Comparison of ENCODE assay signal across 1 cellular context in the genomic region with DNA sequence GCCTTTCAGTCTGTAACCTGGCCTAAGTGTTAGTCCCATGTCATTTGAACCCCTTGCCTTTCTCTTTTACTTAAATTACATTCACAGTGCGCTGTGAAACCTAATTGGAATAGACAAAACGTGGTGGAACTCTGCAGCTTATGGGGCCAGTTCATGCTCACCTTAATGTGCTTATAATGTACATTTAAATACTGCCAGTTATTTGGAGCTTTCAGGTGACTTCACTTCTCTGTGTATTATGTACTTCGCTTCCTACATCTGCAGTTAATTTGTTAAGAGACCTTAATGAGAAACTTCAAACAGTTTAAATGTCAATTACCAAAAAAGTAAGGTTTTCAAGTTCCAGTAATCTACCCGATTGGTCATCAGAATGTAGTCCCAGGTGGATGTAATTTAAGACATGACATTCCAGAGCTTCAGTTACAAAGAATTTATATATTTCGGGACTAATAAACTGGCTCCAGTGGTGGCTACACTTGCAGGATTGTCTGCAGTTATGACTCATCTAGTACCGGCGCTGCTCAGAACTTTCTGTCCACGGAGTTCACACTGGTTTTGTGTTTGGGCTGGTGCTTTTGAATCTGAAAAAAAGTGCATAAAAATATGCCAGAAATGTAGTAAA.
TF ChIP-seq lines count a peak whose summit lies in the region.

No MANE protein-coding gene starts in this region.

TF ChIP-seq in HEK293, 187 proteins besides CTCF, POLR2A, EP300 and RAD21 (continued from another document and continues in another):
- TF ChIP-seq, protein P1, sequence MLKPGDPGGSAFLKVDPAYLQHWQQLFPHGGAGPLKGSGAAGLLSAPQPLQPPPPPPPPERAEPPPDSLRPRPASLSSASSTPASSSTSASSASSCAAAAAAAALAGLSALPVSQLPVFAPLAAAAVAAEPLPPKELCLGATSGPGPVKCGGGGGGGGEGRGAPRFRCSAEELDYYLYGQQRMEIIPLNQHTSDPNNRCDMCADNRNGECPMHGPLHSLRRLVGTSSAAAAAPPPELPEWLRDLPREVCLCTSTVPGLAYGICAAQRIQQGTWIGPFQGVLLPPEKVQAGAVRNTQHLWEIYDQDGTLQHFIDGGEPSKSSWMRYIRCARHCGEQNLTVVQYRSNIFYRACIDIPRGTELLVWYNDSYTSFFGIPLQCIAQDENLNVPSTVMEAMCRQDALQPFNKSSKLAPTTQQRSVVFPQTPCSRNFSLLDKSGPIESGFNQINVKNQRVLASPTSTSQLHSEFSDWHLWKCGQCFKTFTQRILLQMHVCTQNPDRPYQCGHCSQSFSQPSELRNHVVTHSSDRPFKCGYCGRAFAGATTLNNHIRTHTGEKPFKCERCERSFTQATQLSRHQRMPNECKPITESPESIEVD (tag by site-specific recombination; IDR thresholded peaks at IDR 0.05), result peak; percentile 81
- TF ChIP-seq ZNF133 (tag by site-specific recombination; IDR thresholded peaks at IDR 0.05) (no peak), KLF7 (tag by site-specific recombination; IDR thresholded peaks at IDR 0.05; ENCODE audit: borderline replicate concordance) (no peak), OVOL3 (tag by site-specific recombination; IDR thresholded peaks at IDR 0.05) (no peak), KLF16 (tag by site-specific recombination; IDR thresholded peaks at IDR 0.05) (no peak), ZNF311 (tag by site-specific recombination; IDR thresholded peaks at IDR 0.05; ENCODE audit: borderline replicate concordance) (no peak), ZNF302 (tag by site-specific recombination; IDR thresholded peaks at IDR 0.05; ENCODE audit: low read depth) (no peak), ZNF600 (tag by site-specific recombination; IDR thresholded peaks at IDR 0.05) (peak; percentile 75), ZNF501 (tag by site-specific recombination; IDR thresholded peaks at IDR 0.05) (no peak), SALL2 (tag by site-specific recombination; IDR thresholded peaks at IDR 0.05; ENCODE audit: borderline replicate concordance) (no peak), ZNF596 (tag by site-specific recombination; IDR thresholded peaks at IDR 0.05) (no peak), ZNF248 (tag by site-specific recombination; IDR thresholded peaks at IDR 0.05) (no peak), TRIM28 (IDR thresholded peaks at IDR 0.05; ENCODE audit: borderline replicate concordance, low read length) (no peak), ZNF791 (tag by site-specific recombination; IDR thresholded peaks at IDR 0.05) (no peak), ZNF2 (tag by site-specific recombination; IDR thresholded peaks at IDR 0.05) (no peak), HOXD13 (CRISPR knock-in tag; IDR thresholded peaks at IDR 0.05; ENCODE audit: borderline replicate concordance) (no peak), IKZF3 (tag by site-specific recombination; IDR thresholded peaks at IDR 0.05) (peak; percentile 57; the same call in 1 of the 2 replicates), ZNF629 (tag by site-specific recombination; IDR thresholded peaks at IDR 0.05) (0 out of 2 replicates have a peak, but pooled peaks have one; percentile 26), ZNF48 (tag by site-specific recombination; IDR thresholded peaks at IDR 0.05) (no peak), ZNF623 (tag by site-specific recombination; IDR thresholded peaks at IDR 0.05) (no peak)
- TF ChIP-seq, protein P2, sequence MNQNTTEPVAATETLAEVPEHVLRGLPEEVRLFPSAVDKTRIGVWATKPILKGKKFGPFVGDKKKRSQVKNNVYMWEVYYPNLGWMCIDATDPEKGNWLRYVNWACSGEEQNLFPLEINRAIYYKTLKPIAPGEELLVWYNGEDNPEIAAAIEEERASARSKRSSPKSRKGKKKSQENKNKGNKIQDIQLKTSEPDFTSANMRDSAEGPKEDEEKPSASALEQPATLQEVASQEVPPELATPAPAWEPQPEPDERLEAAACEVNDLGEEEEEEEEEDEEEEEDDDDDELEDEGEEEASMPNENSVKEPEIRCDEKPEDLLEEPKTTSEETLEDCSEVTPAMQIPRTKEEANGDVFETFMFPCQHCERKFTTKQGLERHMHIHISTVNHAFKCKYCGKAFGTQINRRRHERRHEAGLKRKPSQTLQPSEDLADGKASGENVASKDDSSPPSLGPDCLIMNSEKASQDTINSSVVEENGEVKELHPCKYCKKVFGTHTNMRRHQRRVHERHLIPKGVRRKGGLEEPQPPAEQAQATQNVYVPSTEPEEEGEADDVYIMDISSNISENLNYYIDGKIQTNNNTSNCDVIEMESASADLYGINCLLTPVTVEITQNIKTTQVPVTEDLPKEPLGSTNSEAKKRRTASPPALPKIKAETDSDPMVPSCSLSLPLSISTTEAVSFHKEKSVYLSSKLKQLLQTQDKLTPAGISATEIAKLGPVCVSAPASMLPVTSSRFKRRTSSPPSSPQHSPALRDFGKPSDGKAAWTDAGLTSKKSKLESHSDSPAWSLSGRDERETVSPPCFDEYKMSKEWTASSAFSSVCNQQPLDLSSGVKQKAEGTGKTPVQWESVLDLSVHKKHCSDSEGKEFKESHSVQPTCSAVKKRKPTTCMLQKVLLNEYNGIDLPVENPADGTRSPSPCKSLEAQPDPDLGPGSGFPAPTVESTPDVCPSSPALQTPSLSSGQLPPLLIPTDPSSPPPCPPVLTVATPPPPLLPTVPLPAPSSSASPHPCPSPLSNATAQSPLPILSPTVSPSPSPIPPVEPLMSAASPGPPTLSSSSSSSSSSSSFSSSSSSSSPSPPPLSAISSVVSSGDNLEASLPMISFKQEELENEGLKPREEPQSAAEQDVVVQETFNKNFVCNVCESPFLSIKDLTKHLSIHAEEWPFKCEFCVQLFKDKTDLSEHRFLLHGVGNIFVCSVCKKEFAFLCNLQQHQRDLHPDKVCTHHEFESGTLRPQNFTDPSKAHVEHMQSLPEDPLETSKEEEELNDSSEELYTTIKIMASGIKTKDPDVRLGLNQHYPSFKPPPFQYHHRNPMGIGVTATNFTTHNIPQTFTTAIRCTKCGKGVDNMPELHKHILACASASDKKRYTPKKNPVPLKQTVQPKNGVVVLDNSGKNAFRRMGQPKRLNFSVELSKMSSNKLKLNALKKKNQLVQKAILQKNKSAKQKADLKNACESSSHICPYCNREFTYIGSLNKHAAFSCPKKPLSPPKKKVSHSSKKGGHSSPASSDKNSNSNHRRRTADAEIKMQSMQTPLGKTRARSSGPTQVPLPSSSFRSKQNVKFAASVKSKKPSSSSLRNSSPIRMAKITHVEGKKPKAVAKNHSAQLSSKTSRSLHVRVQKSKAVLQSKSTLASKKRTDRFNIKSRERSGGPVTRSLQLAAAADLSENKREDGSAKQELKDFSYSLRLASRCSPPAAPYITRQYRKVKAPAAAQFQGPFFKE (tag by site-specific recombination; IDR thresholded peaks at IDR 0.05; ENCODE audit: borderline replicate concordance), result no peak
- TF ChIP-seq, protein P3, sequence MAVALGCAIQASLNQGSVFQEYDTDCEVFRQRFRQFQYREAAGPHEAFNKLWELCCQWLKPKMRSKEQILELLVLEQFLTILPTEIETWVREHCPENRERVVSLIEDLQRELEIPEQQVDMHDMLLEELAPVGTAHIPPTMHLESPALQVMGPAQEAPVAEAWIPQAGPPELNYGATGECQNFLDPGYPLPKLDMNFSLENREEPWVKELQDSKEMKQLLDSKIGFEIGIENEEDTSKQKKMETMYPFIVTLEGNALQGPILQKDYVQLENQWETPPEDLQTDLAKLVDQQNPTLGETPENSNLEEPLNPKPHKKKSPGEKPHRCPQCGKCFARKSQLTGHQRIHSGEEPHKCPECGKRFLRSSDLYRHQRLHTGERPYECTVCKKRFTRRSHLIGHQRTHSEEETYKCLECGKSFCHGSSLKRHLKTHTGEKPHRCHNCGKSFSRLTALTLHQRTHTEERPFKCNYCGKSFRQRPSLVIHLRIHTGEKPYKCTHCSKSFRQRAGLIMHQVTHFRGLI (tag by site-specific recombination; IDR thresholded peaks at IDR 0.05), result no peak
- TF ChIP-seq, protein P4, sequence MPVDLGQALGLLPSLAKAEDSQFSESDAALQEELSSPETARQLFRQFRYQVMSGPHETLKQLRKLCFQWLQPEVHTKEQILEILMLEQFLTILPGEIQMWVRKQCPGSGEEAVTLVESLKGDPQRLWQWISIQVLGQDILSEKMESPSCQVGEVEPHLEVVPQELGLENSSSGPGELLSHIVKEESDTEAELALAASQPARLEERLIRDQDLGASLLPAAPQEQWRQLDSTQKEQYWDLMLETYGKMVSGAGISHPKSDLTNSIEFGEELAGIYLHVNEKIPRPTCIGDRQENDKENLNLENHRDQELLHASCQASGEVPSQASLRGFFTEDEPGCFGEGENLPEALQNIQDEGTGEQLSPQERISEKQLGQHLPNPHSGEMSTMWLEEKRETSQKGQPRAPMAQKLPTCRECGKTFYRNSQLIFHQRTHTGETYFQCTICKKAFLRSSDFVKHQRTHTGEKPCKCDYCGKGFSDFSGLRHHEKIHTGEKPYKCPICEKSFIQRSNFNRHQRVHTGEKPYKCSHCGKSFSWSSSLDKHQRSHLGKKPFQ (tag by site-specific recombination; IDR thresholded peaks at IDR 0.05), result peak; percentile 80
- TF ChIP-seq, protein P5, sequence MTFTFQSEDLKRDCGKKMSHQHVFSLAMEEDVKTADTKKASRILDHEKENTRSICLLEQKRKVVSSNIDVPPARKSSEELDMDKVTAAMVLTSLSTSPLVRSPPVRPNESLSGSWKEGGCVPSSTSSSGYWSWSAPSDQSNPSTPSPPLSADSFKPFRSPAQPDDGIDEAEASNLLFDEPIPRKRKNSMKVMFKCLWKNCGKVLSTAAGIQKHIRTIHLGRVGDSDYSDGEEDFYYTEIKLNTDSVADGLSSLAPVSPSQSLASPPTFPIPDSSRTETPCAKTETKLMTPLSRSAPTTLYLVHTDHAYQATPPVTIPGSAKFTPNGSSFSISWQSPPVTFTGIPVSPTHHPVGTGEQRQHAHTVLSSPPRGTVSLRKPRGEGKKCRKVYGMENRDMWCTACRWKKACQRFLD (tag by site-specific recombination; IDR thresholded peaks at IDR 0.05), result no peak
- TF ChIP-seq, protein P6, sequence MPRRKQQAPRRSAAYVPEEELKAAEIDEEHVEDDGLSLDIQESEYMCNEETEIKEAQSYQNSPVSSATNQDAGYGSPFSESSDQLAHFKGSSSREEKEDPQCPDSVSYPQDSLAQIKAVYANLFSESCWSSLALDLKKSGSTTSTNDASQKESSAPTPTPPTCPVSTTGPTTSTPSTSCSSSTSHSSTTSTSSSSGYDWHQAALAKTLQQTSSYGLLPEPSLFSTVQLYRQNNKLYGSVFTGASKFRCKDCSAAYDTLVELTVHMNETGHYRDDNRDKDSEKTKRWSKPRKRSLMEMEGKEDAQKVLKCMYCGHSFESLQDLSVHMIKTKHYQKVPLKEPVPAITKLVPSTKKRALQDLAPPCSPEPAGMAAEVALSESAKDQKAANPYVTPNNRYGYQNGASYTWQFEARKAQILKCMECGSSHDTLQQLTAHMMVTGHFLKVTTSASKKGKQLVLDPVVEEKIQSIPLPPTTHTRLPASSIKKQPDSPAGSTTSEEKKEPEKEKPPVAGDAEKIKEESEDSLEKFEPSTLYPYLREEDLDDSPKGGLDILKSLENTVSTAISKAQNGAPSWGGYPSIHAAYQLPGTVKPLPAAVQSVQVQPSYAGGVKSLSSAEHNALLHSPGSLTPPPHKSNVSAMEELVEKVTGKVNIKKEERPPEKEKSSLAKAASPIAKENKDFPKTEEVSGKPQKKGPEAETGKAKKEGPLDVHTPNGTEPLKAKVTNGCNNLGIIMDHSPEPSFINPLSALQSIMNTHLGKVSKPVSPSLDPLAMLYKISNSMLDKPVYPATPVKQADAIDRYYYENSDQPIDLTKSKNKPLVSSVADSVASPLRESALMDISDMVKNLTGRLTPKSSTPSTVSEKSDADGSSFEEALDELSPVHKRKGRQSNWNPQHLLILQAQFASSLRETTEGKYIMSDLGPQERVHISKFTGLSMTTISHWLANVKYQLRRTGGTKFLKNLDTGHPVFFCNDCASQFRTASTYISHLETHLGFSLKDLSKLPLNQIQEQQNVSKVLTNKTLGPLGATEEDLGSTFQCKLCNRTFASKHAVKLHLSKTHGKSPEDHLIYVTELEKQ (tag by site-specific recombination; IDR thresholded peaks at IDR 0.05; ENCODE audit: borderline replicate concordance), result 0 out of 2 replicates have a peak, but pooled peaks have one; percentile 8
- TF ChIP-seq, protein P7, sequence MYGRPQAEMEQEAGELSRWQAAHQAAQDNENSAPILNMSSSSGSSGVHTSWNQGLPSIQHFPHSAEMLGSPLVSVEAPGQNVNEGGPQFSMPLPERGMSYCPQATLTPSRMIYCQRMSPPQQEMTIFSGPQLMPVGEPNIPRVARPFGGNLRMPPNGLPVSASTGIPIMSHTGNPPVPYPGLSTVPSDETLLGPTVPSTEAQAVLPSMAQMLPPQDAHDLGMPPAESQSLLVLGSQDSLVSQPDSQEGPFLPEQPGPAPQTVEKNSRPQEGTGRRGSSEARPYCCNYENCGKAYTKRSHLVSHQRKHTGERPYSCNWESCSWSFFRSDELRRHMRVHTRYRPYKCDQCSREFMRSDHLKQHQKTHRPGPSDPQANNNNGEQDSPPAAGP (tag by site-specific recombination; IDR thresholded peaks at IDR 0.05), result no peak
- TF ChIP-seq, protein P8, sequence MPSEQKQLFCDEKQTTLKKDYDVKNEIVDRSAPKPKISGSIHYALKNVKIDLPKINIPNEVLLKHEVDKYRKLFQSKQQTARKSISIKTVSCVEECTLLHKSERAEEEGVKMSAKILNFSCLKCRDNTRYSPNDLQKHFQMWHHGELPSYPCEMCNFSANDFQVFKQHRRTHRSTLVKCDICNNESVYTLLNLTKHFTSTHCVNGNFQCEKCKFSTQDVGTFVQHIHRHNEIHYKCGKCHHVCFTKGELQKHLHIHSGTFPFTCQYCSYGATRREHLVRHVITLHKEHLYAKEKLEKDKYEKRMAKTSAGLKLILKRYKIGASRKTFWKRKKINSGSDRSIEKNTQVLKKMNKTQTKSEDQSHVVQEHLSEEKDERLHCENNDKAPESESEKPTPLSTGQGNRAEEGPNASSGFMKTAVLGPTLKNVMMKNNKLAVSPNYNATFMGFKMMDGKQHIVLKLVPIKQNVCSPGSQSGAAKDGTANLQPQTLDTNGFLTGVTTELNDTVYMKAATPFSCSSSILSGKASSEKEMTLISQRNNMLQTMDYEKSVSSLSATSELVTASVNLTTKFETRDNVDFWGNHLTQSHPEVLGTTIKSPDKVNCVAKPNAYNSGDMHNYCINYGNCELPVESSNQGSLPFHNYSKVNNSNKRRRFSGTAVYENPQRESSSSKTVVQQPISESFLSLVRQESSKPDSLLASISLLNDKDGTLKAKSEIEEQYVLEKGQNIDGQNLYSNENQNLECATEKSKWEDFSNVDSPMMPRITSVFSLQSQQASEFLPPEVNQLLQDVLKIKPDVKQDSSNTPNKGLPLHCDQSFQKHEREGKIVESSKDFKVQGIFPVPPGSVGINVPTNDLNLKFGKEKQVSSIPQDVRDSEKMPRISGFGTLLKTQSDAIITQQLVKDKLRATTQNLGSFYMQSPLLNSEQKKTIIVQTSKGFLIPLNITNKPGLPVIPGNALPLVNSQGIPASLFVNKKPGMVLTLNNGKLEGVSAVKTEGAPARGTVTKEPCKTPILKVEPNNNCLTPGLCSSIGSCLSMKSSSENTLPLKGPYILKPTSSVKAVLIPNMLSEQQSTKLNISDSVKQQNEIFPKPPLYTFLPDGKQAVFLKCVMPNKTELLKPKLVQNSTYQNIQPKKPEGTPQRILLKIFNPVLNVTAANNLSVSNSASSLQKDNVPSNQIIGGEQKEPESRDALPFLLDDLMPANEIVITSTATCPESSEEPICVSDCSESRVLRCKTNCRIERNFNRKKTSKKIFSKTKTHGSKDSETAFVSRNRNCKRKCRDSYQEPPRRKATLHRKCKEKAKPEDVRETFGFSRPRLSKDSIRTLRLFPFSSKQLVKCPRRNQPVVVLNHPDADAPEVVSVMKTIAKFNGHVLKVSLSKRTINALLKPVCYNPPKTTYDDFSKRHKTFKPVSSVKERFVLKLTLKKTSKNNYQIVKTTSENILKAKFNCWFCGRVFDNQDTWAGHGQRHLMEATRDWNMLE (tag by site-specific recombination; conservative IDR thresholded peaks at IDR 0.05; ENCODE audit: low read depth), result no peak
